8 cellular contexts compared by ENCODE assay signal in genomic region chr12:9667403-9667802, GRCh38. TPM values are rescaled to one million over a fixed set of nuclear protein-coding genes. Genes with fewer than 3 reads are reported as not detected.
DNase-seq lines count a peak whose midpoint lies in the region; ATAC-seq lines count a peak whose summit lies in the region.
"Had no signal": no experiment of that assay in that cellular context is flagged by ENCODE, and none has a peak within 500 bp of the region (broad histone marks: within the 10 kb centered on the region; RNA-seq: fewer than 3 reads in every experiment).

No MANE protein-coding gene starts in this region.

- peaks cover 48 to 77% (median 73%) of the 10 kb centered on the region in 7 donors for H3K4me1 Mint-ChIP-seq in naive thymus-derived CD4-positive, alpha-beta T cell

- CTCF ChIA-PET in naive thymus-derived CD4-positive, alpha-beta T cell (lab: Charles Lee): interaction anchor here (1.3 to 2.4 kb wide), 3 partner anchors 13 to 34 kb away, joined by 4 to 8 read pairs (median 4); no protein-coding TSS in a partner anchor

- peak overlapping the region; percentile 24 for H3K4me3 ChIP-seq in naive thymus-derived CD4-positive, alpha-beta T cell (ENCODE audit: low read length)

- H3K27me3 ChIP-seq in naive thymus-derived CD4-positive, alpha-beta T cell (ENCODE audit: control insufficient read depth in 2 of 2, insufficient read depth in 2 of 2, low read length in 2 of 2): no peaks in the 10 kb centered on the region

- H3K27me3 Mint-ChIP-seq in naive thymus-derived CD4-positive, alpha-beta T cell: peaks cover 0 to 8% (median 0%) of the 10 kb centered on the region in 5 donors

- peaks cover 18 to 69% (median 53%) of the 10 kb centered on the region in 5 donors for H3K36me3 Mint-ChIP-seq in naive thymus-derived CD4-positive, alpha-beta T cell

- DNase-seq in naive thymus-derived CD4-positive, alpha-beta T cell: no peak
- DNase-seq in posterior vena cava (ENCODE audit: low spot score) (no peak), GDM1 (lab: John Stamatoyannopoulos, UW) (no peak), NCI-H446 (lab: John Stamatoyannopoulos, UW) (no peak)

- H3K9me3 ChIP-seq in naive thymus-derived CD4-positive, alpha-beta T cell (ENCODE audit: control insufficient read depth in 2 of 3, low read length in 3 of 3): no peaks in the 10 kb centered on the region

- peaks cover 30 to 44% of the 10 kb centered on the region in 2 donors for H3K4me1 ChIP-seq in naive thymus-derived CD4-positive, alpha-beta T cell (ENCODE audit: control insufficient read depth in 2 of 2, insufficient read depth in 2 of 2, low read length in 2 of 2)

- POLR2A ChIA-PET in naive thymus-derived CD4-positive, alpha-beta T cell (lab: Charles Lee): interaction anchor here (2.5 to 25.5 kb wide), 7 partner anchors 13 to 93 kb away, joined by 7 to 784 read pairs (median 43); partner anchors contain the start of gene CD69

- H3K27ac Mint-ChIP-seq in naive thymus-derived CD4-positive, alpha-beta T cell: peak overlapping the region; percentile 90 to 99 (median 95)

- ATAC-seq in GM18861 (IDR thresholded peaks at IDR 0.05; ENCODE audit: unreplicated experiment): peak; percentile 62
- peak; percentile 50 for ATAC-seq in GM21529 (IDR thresholded peaks at IDR 0.05; ENCODE audit: unreplicated experiment)
- ATAC-seq in HG03565 (IDR thresholded peaks at IDR 0.05; ENCODE audit: unreplicated experiment): peak; percentile 44
- no peak for ATAC-seq in naive thymus-derived CD4-positive, alpha-beta T cell
- ATAC-seq: Panc1 had no signal

- peaks cover 0 to 6% (median 3%) of the 10 kb centered on the region in 11 donors for H3K9me3 Mint-ChIP-seq in naive thymus-derived CD4-positive, alpha-beta T cell

- peak overlapping the region; percentile 77 to 99 (median 91) for H3K4me3 Mint-ChIP-seq in naive thymus-derived CD4-positive, alpha-beta T cell

- peaks cover 0 to 8% (median 0%) of the 10 kb centered on the region in 3 experiments for H3K36me3 ChIP-seq in naive thymus-derived CD4-positive, alpha-beta T cell (ENCODE audit: control insufficient read depth in 2 of 3, insufficient read depth in 3 of 3, low read length in 3 of 3)

- intact Hi-C loops in naive thymus-derived CD4-positive, alpha-beta T cell (cut with micrococcal nuclease): no loop called here
- intact Hi-C loops in posterior vena cava (cut with DNase I): no loop called here

- peak overlapping the region; percentile 83 for H3K27ac ChIP-seq in naive thymus-derived CD4-positive, alpha-beta T cell (ENCODE audit: low read depth, low read length)

RNA-seq across cellular contexts. Expression of gene CLEC2D, which starts 2.1 kb away (rescaled TPM):
- 100 to 1,000 TPM; 182 to 378 (median 327) TPM for total RNA-seq in naive thymus-derived CD4-positive, alpha-beta T cell
- 100 to 1,000 TPM; 319 to 323 TPM for polyA plus RNA-seq in naive thymus-derived CD4-positive, alpha-beta T cell
- 10 to 100 TPM in 1 of 2 donors, 1 to 10 TPM in 1; 7.8 to 12.6 TPM for total RNA-seq in posterior vena cava

RNA-seq across cellular contexts. Expression of gene KLRB1, which starts 59.7 kb away (rescaled TPM):
- total RNA-seq in naive thymus-derived CD4-positive, alpha-beta T cell: 10 to 100 TPM in 1 of 5 experiments, 1 to 10 TPM in 4; 1.1 to 33.7 (median 2.7) TPM
- polyA plus RNA-seq in naive thymus-derived CD4-positive, alpha-beta T cell: 1 to 10 TPM in 1 of 2 donors, under 1 TPM in 1; 0.43 to 1.9 TPM
- 1 to 10 TPM in 1 of 2 donors, under 1 TPM in 1; 0.67 to 1.0 TPM for total RNA-seq in posterior vena cava

Comparison
In these comparisons a context has a peak if more than half of its experiments do, and no peak if none do; other contexts are left out.
1. RNA of gene CLEC2D, which starts 2.1 kb away (total RNA-seq): 182 to 378 TPM in naive thymus-derived CD4-positive, alpha-beta T cell; 7.8 to 12.6 TPM in posterior vena cava; every median in the first group is over 10 times any median in the second.